ENCODE assay signal across 14 cellular contexts in the genomic region with DNA sequence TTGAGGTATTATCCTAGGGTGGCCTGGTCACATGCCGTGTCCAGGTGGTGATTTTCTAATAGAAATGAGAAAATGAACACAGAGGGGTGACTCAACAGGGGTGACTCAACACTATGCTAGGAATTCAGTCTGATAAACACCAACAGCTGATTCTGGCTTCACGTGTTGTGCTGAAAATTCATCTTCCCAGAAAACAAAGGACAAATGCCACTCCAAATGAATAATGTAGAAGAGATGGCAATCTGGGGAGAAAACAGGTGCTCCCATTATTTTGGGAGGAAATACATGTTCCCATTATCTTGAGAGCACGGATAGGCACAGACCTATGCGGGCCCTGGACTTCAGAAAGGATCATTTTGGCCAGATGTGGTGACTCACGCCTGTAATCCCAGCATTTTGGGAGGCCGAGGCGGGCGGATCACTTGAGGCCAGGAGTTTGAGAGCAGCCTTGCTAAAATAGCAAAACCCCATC.
A peak's percentile ranks its signal among the peaks of the same experiment; 100 is the strongest.
DNase-seq lines count a peak whose midpoint lies in the region; ATAC-seq and TF ChIP-seq lines count a peak whose summit lies in the region.
"Had no signal": no experiment of that assay in that cellular context is flagged by ENCODE, and none has a peak within 500 bp of the region (broad histone marks: within the 10 kb centered on the region; RNA-seq: fewer than 3 reads in every experiment).

No MANE protein-coding gene starts in this region.

- H3K27ac ChIP-seq in RWPE1: peak overlapping the region; percentile 77
- H3K27ac ChIP-seq in osteoblast (ENCODE audit: low read depth, low read length): peak overlapping the region; percentile 64

- peaks cover 10% of the 10 kb centered on the region for H3K36me3 ChIP-seq in osteoblast (ENCODE audit: insufficient read depth, low read length)

- no peak overlapping the region for H3K27ac Mint-ChIP-seq in nephron progenitor cell
- H3K27ac Mint-ChIP-seq: activated CD4-positive, alpha-beta T cell treated with anti-CD3 and anti-CD28 coated beads, Interleukin-2, amount 10 ng/mL, durations not matched to agents 7 days and 5 days; activated naive CD8-positive, alpha-beta T cell had no signal

- H2AFZ ChIP-seq in osteoblast (ENCODE audit: low read length): no peak overlapping the region

- ATAC-seq in Right ventricle myocardium superior (ENCODE audit: poor library complexity): no peak
- no peak for ATAC-seq in GM21423 (IDR thresholded peaks at IDR 0.05; ENCODE audit: unreplicated experiment)
- no peak for ATAC-seq in HG03565 (IDR thresholded peaks at IDR 0.05; ENCODE audit: unreplicated experiment)
- ATAC-seq: stimulated activated effector memory CD8-positive, alpha-beta T cell treated with anti-CD3 and anti-CD28 coated beads, Interleukin-12 subunit alpha, Interleukin-12 subunit beta, amount 100 ng/mL, for 72 hours had no signal

- no peak overlapping the region for H3K4me3 Mint-ChIP-seq in nephron progenitor cell
- H3K4me3 Mint-ChIP-seq: activated CD4-positive, alpha-beta T cell treated with anti-CD3 and anti-CD28 coated beads, Interleukin-2, amount 10 ng/mL, durations not matched to agents 7 days and 5 days; activated naive CD8-positive, alpha-beta T cell; stimulated activated effector memory CD8-positive, alpha-beta T cell treated with anti-CD3 and anti-CD28 coated beads, Interleukin-12 subunit alpha, Interleukin-12 subunit beta, amount 100 ng/mL, for 72 hours had no signal

- no peak for TF ChIP-seq POLR2A in erythroblast (IDR thresholded peaks at IDR 0.05; ENCODE audit: low read length)

- H3K4me1 Mint-ChIP-seq in nephron progenitor cell: no peaks in the 10 kb centered on the region
- H3K4me1 Mint-ChIP-seq: activated CD4-positive, alpha-beta T cell treated with anti-CD3 and anti-CD28 coated beads, Interleukin-2, amount 10 ng/mL, durations not matched to agents 7 days and 5 days; stimulated activated effector memory CD8-positive, alpha-beta T cell treated with anti-CD3 and anti-CD28 coated beads, Interleukin-12 subunit alpha, Interleukin-12 subunit beta, amount 100 ng/mL, for 72 hours had no signal

- H4K20me1 ChIP-seq in osteoblast (ENCODE audit: insufficient read depth, low read length): no peaks in the 10 kb centered on the region

- TF ChIP-seq CTCF in RWPE1 (conservative IDR thresholded peaks at IDR 0.05; ENCODE audit: low read depth) (no peak), osteoblast (IDR thresholded peaks at IDR 0.05; ENCODE audit: extremely low read depth, low read depth, low read length) (no peak), nephron progenitor cell (IDR thresholded peaks at IDR 0.05) (no peak)

- CTCF ChIA-PET in RWPE1 (lab: Yijun Ruan, JAX): no interaction called here

- peaks cover 2% of the 10 kb centered on the region for H3K79me2 ChIP-seq in osteoblast (ENCODE audit: insufficient read depth, low read length)

- peaks cover 16% of the 10 kb centered on the region for H3K4me1 ChIP-seq in osteoblast (ENCODE audit: insufficient read depth, low read length)

- intact Hi-C loops in Right ventricle myocardium superior (cut with DNase I): no loop called here

- no peaks in the 10 kb centered on the region for H3K27me3 ChIP-seq in osteoblast (ENCODE audit: insufficient read depth, low read length)

- H3K36me3 Mint-ChIP-seq in nephron progenitor cell (ENCODE audit: low read depth): peaks cover 40% of the 10 kb centered on the region

- peak overlapping the region; percentile 5 for H3K4me2 ChIP-seq in osteoblast (ENCODE audit: insufficient read depth, low read length)

- H3K9me3 Mint-ChIP-seq in nephron progenitor cell: no peaks in the 10 kb centered on the region
- H3K9me3 Mint-ChIP-seq: activated CD4-positive, alpha-beta T cell treated with anti-CD3 and anti-CD28 coated beads, Interleukin-2, amount 10 ng/mL, durations not matched to agents 7 days and 5 days; stimulated activated effector memory CD8-positive, alpha-beta T cell treated with anti-CD3 and anti-CD28 coated beads, Interleukin-12 subunit alpha, Interleukin-12 subunit beta, amount 100 ng/mL, for 72 hours had no signal

- H3K9me3 ChIP-seq in osteoblast (ENCODE audit: low read depth, low read length): no peaks in the 10 kb centered on the region

- H3K4me3 ChIP-seq in osteoblast (ENCODE audit: insufficient read depth, low read length): no peak overlapping the region

- DNase-seq in GM04503 (ENCODE audit: low read depth): peak; percentile 61
- peak; percentile 86 for DNase-seq in RWPE1 (ENCODE audit: low spot score)
- DNase-seq in erythroblast (lab: John Stamatoyannopoulos, UW): peak; percentile 7 to 62
- peak; percentile 19 for DNase-seq in osteoblast (ENCODE audit: insufficient read length, low spot score, missing footprints)
- no peak for DNase-seq in Right ventricle myocardium superior
- DNase-seq in nephron progenitor cell: no peak
- DNase-seq: activated CD4-positive, alpha-beta T cell treated with anti-CD3 and anti-CD28 coated beads, Interleukin-2, amount 10 ng/mL, durations not matched to agents 7 days and 5 days; COR-L47; NCI-H2029 treated with DMSO at 0.1 percent for 48 hours; stimulated activated CD4-positive, alpha-beta T cell treated with anti-CD3 and anti-CD28 coated beads, Interleukin-12 subunit alpha, Interleukin-12 subunit beta, amount 100 ng/mL, for 4 hours had no signal

- POLR2A ChIA-PET in RWPE1 (lab: Yijun Ruan, JAX; ENCODE audit: low non-redundant PET): no interaction called here

- no peaks in the 10 kb centered on the region for H3K27me3 Mint-ChIP-seq in nephron progenitor cell (ENCODE audit: low read depth, poor library complexity)
- H3K27me3 Mint-ChIP-seq: activated CD4-positive, alpha-beta T cell treated with anti-CD3 and anti-CD28 coated beads, Interleukin-2, amount 10 ng/mL, durations not matched to agents 7 days and 5 days; activated naive CD8-positive, alpha-beta T cell had no signal

Comparison
In these comparisons a context has a peak if more than half of its experiments do, and no peak if none do; other contexts are left out.
1. DNase-seq: peak in GM04503 (single experiment), RWPE1 (single experiment), erythroblast (2 of 2) and osteoblast (single experiment); none in Right ventricle myocardium superior (single experiment) and nephron progenitor cell (single experiment).